Comparison of ENCODE assay signal across 1 cellular context in genomic region chr17:81995463-81996231, GRCh38.
TF ChIP-seq lines count a peak whose summit lies in the region.

No MANE protein-coding gene starts in this region.

TF ChIP-seq in HepG2, 621 proteins besides CTCF, POLR2A, EP300 and RAD21 (continued from another document and continues in another):
- TF ChIP-seq MLX (CRISPR knock-in tag; IDR thresholded peaks at IDR 0.05): peak; percentile 59; the same call in 1 of the 2 replicates
- no peak for TF ChIP-seq ZBTB40 (IDR thresholded peaks at IDR 0.05)
- TF ChIP-seq ZBTB40 (CRISPR knock-in tag; IDR thresholded peaks at IDR 0.05): peak; percentile 61; the same call in 1 of the 2 replicates
- TF ChIP-seq NR0B2 (CRISPR knock-in tag; IDR thresholded peaks at IDR 0.05): peak; percentile 81; the same call in 1 of the 2 replicates
- TF ChIP-seq FOXO1 (CRISPR knock-in tag; IDR thresholded peaks at IDR 0.05): no peak; the same call in 1 of the 2 replicates
- TF ChIP-seq ERF (CRISPR knock-in tag; IDR thresholded peaks at IDR 0.05): no peak
- TF ChIP-seq ZNF33A (CRISPR knock-in tag; IDR thresholded peaks at IDR 0.05; ENCODE audit: borderline replicate concordance): no peak
- no peak for TF ChIP-seq RFXANK (CRISPR knock-in tag; IDR thresholded peaks at IDR 0.05)
- TF ChIP-seq SRF (IDR thresholded peaks at IDR 0.05; ENCODE audit: low read depth, low read length): no peak
- TF ChIP-seq ZNF44 (CRISPR knock-in tag; IDR thresholded peaks at IDR 0.05): no peak
- no peak; the same call in 1 of the 2 replicates for TF ChIP-seq PITX1 (CRISPR knock-in tag; IDR thresholded peaks at IDR 0.05)
- TF ChIP-seq ZNF234 (CRISPR knock-in tag; conservative IDR thresholded peaks at IDR 0.05): no peak; the same call in 1 of the 2 replicates
- TF ChIP-seq ZNF510 (CRISPR knock-in tag; IDR thresholded peaks at IDR 0.05; ENCODE audit: low read depth): peak; percentile 84; the same call in 1 of the 2 replicates
- TF ChIP-seq MBNL3 (CRISPR knock-in tag; conservative IDR thresholded peaks at IDR 0.05): no peak
- no peak; the same call in 1 of the 2 replicates for TF ChIP-seq SAFB2 (CRISPR knock-in tag; IDR thresholded peaks at IDR 0.05; ENCODE audit: borderline replicate concordance, low read depth)
- TF ChIP-seq ZBTB21 (CRISPR knock-in tag; IDR thresholded peaks at IDR 0.05): no peak
- TF ChIP-seq ZSCAN5A (CRISPR knock-in tag; IDR thresholded peaks at IDR 0.05; ENCODE audit: borderline replicate concordance): 0 out of 2 replicates have a peak, but pooled peaks have one; percentile 13
- TF ChIP-seq KLF12 (CRISPR knock-in tag; IDR thresholded peaks at IDR 0.05; ENCODE audit: borderline replicate concordance): no peak
- peak; percentile 92; the same call in 1 of the 2 replicates for TF ChIP-seq ZFP91 (CRISPR knock-in tag; IDR thresholded peaks at IDR 0.05; ENCODE audit: borderline replicate concordance)
- TF ChIP-seq MTF2 (CRISPR knock-in tag; IDR thresholded peaks at IDR 0.05; ENCODE audit: borderline replicate concordance): no peak
- TF ChIP-seq REPIN1 (CRISPR knock-in tag; IDR thresholded peaks at IDR 0.05; ENCODE audit: borderline replicate concordance, low read depth): no peak
- TF ChIP-seq ZNF20 (CRISPR knock-in tag; IDR thresholded peaks at IDR 0.05): no peak
- peak; percentile 59; the same call in 1 of the 2 replicates for TF ChIP-seq ZSCAN9 (CRISPR knock-in tag; IDR thresholded peaks at IDR 0.05; ENCODE audit: borderline replicate concordance)
- TF ChIP-seq CSRNP1 (CRISPR knock-in tag; IDR thresholded peaks at IDR 0.05): no peak
- no peak; the same call in 1 of the 2 replicates for TF ChIP-seq TOPORS (CRISPR knock-in tag; IDR thresholded peaks at IDR 0.05)
- TF ChIP-seq ZNF30 (CRISPR knock-in tag; IDR thresholded peaks at IDR 0.05): no peak
- TF ChIP-seq BCL3 (CRISPR knock-in tag; IDR thresholded peaks at IDR 0.05): peak; percentile 81
- 0 out of 2 replicates have a peak, but pooled peaks have one; percentile 7 for TF ChIP-seq HNF1B (CRISPR knock-in tag; IDR thresholded peaks at IDR 0.05)
- peak; percentile 74 for TF ChIP-seq ARNT2 (CRISPR knock-in tag; IDR thresholded peaks at IDR 0.05; ENCODE audit: low read depth)
- TF ChIP-seq ZFP36 (IDR thresholded peaks at IDR 0.05; ENCODE audit: borderline replicate concordance, low read depth, low read length, partially characterized antibody): no peak
- peak; percentile 30 for TF ChIP-seq PHF5A (CRISPR knock-in tag; IDR thresholded peaks at IDR 0.05; ENCODE audit: low read depth, unreplicated experiment)
- TF ChIP-seq ZNF83 (CRISPR knock-in tag; IDR thresholded peaks at IDR 0.05; ENCODE audit: borderline replicate concordance): 0 out of 2 replicates have a peak, but pooled peaks have one; percentile 21
- peak; percentile 52; the same call in 1 of the 2 replicates for TF ChIP-seq AHR (CRISPR knock-in tag; IDR thresholded peaks at IDR 0.05)
- TF ChIP-seq ZNF713 (CRISPR knock-in tag; IDR thresholded peaks at IDR 0.05): peak; percentile 78; the same call in 1 of the 2 replicates
- no peak; the same call in 1 of the 2 replicates for TF ChIP-seq ZNF484 (CRISPR knock-in tag; IDR thresholded peaks at IDR 0.05; ENCODE audit: borderline replicate concordance, low read depth)
- peak; percentile 67 for TF ChIP-seq ZFP41 (CRISPR knock-in tag; IDR thresholded peaks at IDR 0.05; ENCODE audit: borderline replicate concordance)
- no peak for TF ChIP-seq ZNF672 (CRISPR knock-in tag; IDR thresholded peaks at IDR 0.05)
- TF ChIP-seq ZSCAN31 (CRISPR knock-in tag; IDR thresholded peaks at IDR 0.05; ENCODE audit: low read depth): no peak
- TF ChIP-seq IRX3 (CRISPR knock-in tag; IDR thresholded peaks at IDR 0.05; ENCODE audit: borderline replicate concordance, low read depth): no peak
- peak; percentile 33; the same call in 1 of the 2 replicates for TF ChIP-seq ZNF772 (CRISPR knock-in tag; IDR thresholded peaks at IDR 0.05)
- no peak; the same call in 1 of the 2 replicates for TF ChIP-seq LRRFIP1 (CRISPR knock-in tag; conservative IDR thresholded peaks at IDR 0.05)
